9 cellular contexts compared by ENCODE assay signal in the genomic region with DNA sequence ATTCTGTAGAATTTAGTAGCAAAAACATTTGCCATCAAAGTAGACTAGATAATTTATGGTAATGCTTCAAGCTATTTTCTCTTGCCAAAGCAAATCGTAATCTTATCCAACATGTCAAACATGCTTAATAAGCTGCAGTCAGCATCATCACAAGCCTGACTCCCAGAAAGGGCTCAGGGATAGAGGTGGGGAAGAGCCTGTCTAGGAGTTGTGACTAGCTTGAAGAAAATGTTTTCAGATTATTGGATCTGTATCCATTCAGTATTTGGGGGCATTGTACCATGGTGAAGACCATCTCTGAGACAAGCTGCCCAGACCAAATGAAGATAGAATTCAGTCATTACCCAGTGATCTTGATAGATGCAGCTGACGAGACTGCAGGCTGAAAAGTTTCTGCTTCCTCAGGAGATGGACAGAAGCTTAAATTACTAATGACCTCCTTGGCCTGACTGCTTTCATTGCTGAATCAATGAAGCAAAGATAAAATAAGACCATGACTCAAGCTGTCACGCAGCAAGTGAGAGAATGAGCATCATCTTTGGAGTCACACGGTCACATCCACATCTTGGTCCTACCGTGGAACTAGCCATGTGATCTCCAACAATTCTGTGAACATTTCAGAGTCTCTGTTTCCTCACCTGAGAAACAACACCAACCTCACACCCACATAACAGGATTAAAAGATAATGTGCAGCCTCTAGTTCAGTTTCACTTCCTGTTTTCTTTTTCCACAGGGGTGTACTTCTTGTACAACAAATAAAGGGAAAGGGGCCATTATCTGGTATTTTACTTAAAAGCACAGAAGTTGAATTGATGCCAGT. TPM values are rescaled to one million over a fixed set of nuclear protein-coding genes. Genes with fewer than 3 reads are reported as not detected.
DNase-seq lines count a peak whose midpoint lies in the region; ATAC-seq and TF ChIP-seq lines count a peak whose summit lies in the region.
"Had no signal": no experiment of that assay in that cellular context is flagged by ENCODE, and none has a peak within 500 bp of the region (broad histone marks: within the 10 kb centered on the region; RNA-seq: fewer than 3 reads in every experiment).

No MANE protein-coding gene starts in this region.

- no peaks in the 10 kb centered on the region for H3K27me3 Mint-ChIP-seq in activated T-helper 2 cell treated with anti-CD3 and anti-CD28 coated beads, Interferon-gamma antibody, Interleukin-2, Interleukin-4, amounts not matched to agents 10 μg/mL and 5 μg/mL and 100 μg/mL, durations not matched to agents 14 hours and 24 hours and 36 hours (ENCODE audit: low read depth)

- H3K18ac ChIP-seq in mesenchymal stem cell (ENCODE audit: low read depth in 1 of 2, low read length in 2 of 2) (no peak overlapping the region), mesendoderm (ENCODE audit: low read length) (no peak overlapping the region)

- DNase-seq in CD1c-positive myeloid dendritic cell (ENCODE audit: extremely low spot score) (peak; percentile 71), mesenchymal stem cell (no peak), SW 1271 (lab: John Stamatoyannopoulos, UW) (no peak), mesendoderm (no peak), dorsolateral prefrontal cortex (no peak)
- no peak for DNase-seq in activated T-helper 2 cell treated with anti-CD3 and anti-CD28 coated beads, Interferon-gamma antibody, Interleukin-2, Interleukin-4, amounts not matched to agents 10 μg/mL and 5 μg/mL and 100 μg/mL, durations not matched to agents 14 hours and 24 hours and 36 hours (ENCODE audit: low spot score)

- H2BK120ac ChIP-seq in mesenchymal stem cell (ENCODE audit: low read depth, low read length): no peak overlapping the region
- H2BK120ac ChIP-seq in mesendoderm (ENCODE audit: low read depth, low read length): no peak overlapping the region

- H3K79me2 ChIP-seq in mesendoderm (ENCODE audit: control insufficient read depth, insufficient read depth, low read length): no peaks in the 10 kb centered on the region

- ATAC-seq in GM19372 (IDR thresholded peaks at IDR 0.05; ENCODE audit: low read depth, unreplicated experiment): peak; percentile 90
- ATAC-seq in HG03354 (IDR thresholded peaks at IDR 0.05; ENCODE audit: poor library complexity, severe bottlenecking, unreplicated experiment): peak; percentile 93

- H3K27ac ChIP-seq in mesenchymal stem cell (ENCODE audit: low read length, poor library complexity, severe bottlenecking): no peak overlapping the region
- H3K27ac ChIP-seq in mesendoderm (ENCODE audit: low read depth, low read length): no peak overlapping the region
- H3K27ac ChIP-seq in dorsolateral prefrontal cortex: no peak overlapping the region
- H3K27ac ChIP-seq: neutrophil had no signal

- H3K4me3 ChIP-seq in mesenchymal stem cell (ENCODE audit: insufficient read depth in 1 of 2, low read depth in 1 of 2, low read length in 2 of 2) (no peak overlapping the region), mesendoderm (ENCODE audit: low read length) (no peak overlapping the region), dorsolateral prefrontal cortex (no peak overlapping the region)

- 85% methylated on average over 4 of the region's 5 CpGs for WGBS in mesenchymal stem cell
- WGBS in mesendoderm (ENCODE audit: extremely low coverage, insufficient coverage, low lambda C conversion rate): no CpG with 5 or more reads among the region's 5 CpGs

- H3K14ac ChIP-seq in mesenchymal stem cell (ENCODE audit: low read length in 2 of 2): no peak overlapping the region

- no peak overlapping the region for H4K91ac ChIP-seq in mesenchymal stem cell (ENCODE audit: low read length)

- peak overlapping the region; percentile 75 for H3K27ac Mint-ChIP-seq in activated T-helper 2 cell treated with anti-CD3 and anti-CD28 coated beads, Interferon-gamma antibody, Interleukin-2, Interleukin-4, amounts not matched to agents 10 μg/mL and 5 μg/mL and 100 μg/mL, durations not matched to agents 14 hours and 24 hours and 36 hours

- H3K27me3 ChIP-seq in mesenchymal stem cell (ENCODE audit: control insufficient read depth in 1 of 2, insufficient read depth in 1 of 2, low read length in 2 of 2): no peaks in the 10 kb centered on the region
- no peaks in the 10 kb centered on the region for H3K27me3 ChIP-seq in mesendoderm (ENCODE audit: insufficient read depth, low read length, poor library complexity)
- no peaks in the 10 kb centered on the region for H3K27me3 ChIP-seq in dorsolateral prefrontal cortex
- H3K27me3 ChIP-seq: neutrophil had no signal

- H3K36me3 ChIP-seq in mesenchymal stem cell (ENCODE audit: control insufficient read depth in 1 of 2, insufficient read depth in 2 of 2, low read depth in 1 of 2, low read length in 2 of 2) (peaks cover 5 to 65% of the 10 kb centered on the region in 2 experiments), mesendoderm (ENCODE audit: control insufficient read depth, insufficient read depth, low read length) (no peaks in the 10 kb centered on the region)

- no peak overlapping the region for H3K4ac ChIP-seq in mesenchymal stem cell (ENCODE audit: low read depth in 1 of 2, low read length in 2 of 2)
- no peak overlapping the region for H3K4ac ChIP-seq in mesendoderm (ENCODE audit: low read depth, low read length)

- H3K9ac ChIP-seq in mesenchymal stem cell (ENCODE audit: low read length) (no peak overlapping the region), mesendoderm (ENCODE audit: low read length) (no peak overlapping the region)

- no peak overlapping the region for H3K4me2 ChIP-seq in mesenchymal stem cell (ENCODE audit: low read length, poor library complexity, severe bottlenecking)
- H3K4me2 ChIP-seq in mesendoderm (ENCODE audit: low read length): no peak overlapping the region

- H4K8ac ChIP-seq in mesenchymal stem cell (ENCODE audit: low read length): no peak overlapping the region
- no peak overlapping the region for H4K8ac ChIP-seq in mesendoderm (ENCODE audit: low read depth, low read length)

- peak overlapping the region; percentile 19 for H3K4me3 Mint-ChIP-seq in activated T-helper 2 cell treated with anti-CD3 and anti-CD28 coated beads, Interferon-gamma antibody, Interleukin-2, Interleukin-4, amounts not matched to agents 10 μg/mL and 5 μg/mL and 100 μg/mL, durations not matched to agents 14 hours and 24 hours and 36 hours (ENCODE audit: low read depth)

- no peak overlapping the region for H2AFZ ChIP-seq in mesenchymal stem cell (ENCODE audit: low read depth, low read length)

- no peaks in the 10 kb centered on the region for H3K9me3 Mint-ChIP-seq in activated T-helper 2 cell treated with anti-CD3 and anti-CD28 coated beads, Interferon-gamma antibody, Interleukin-2, Interleukin-4, amounts not matched to agents 10 μg/mL and 5 μg/mL and 100 μg/mL, durations not matched to agents 14 hours and 24 hours and 36 hours

- H3K56ac ChIP-seq in mesendoderm (ENCODE audit: low read length): no peak overlapping the region

- intact Hi-C loops in activated T-helper 2 cell treated with anti-CD3 and anti-CD28 coated beads, Interferon-gamma antibody, Interleukin-2, Interleukin-4, amounts not matched to agents 10 μg/mL and 5 μg/mL and 100 μg/mL, durations not matched to agents 14 hours and 24 hours and 36 hours (cut with micrococcal nuclease): loop anchor here (1.0 kb wide), 2 partner anchors 9 to 11 kb away; a partner anchor contains a TSS
- intact Hi-C loops in dorsolateral prefrontal cortex (cut with DNase I): no loop called here

- H3K4me1 ChIP-seq in mesenchymal stem cell (ENCODE audit: control insufficient read depth, insufficient read depth, low read depth, low read length): peaks cover 4% of the 10 kb centered on the region
- peaks cover 8% of the 10 kb centered on the region for H3K4me1 ChIP-seq in mesendoderm (ENCODE audit: control insufficient read depth, low read depth, low read length)

- H2BK5ac ChIP-seq in mesenchymal stem cell (ENCODE audit: low read depth, low read length, poor library complexity, severe bottlenecking): no peak overlapping the region
- no peak overlapping the region for H2BK5ac ChIP-seq in mesendoderm (ENCODE audit: low read length)

- H2AK5ac ChIP-seq in mesenchymal stem cell (ENCODE audit: low read length, severe bottlenecking) (no peak overlapping the region), mesendoderm (ENCODE audit: low read length) (no peak overlapping the region)

- H2BK15ac ChIP-seq in mesenchymal stem cell (ENCODE audit: low read depth, poor library complexity, severe bottlenecking) (no peak overlapping the region), mesendoderm (replicated peaks; ENCODE audit: low read depth) (no peak overlapping the region)

- no peak for TF ChIP-seq CTCF in dorsolateral prefrontal cortex (IDR thresholded peaks at IDR 0.05 in 54 of 56, conservative IDR thresholded peaks at IDR 0.05 in 2 of 56; ENCODE audit: low read depth in 1 of 56, partially characterized antibody in 56 of 56)

- no peak overlapping the region for H4K5ac ChIP-seq in mesendoderm (ENCODE audit: low read length)

- H3K36me3 Mint-ChIP-seq in activated T-helper 2 cell treated with anti-CD3 and anti-CD28 coated beads, Interferon-gamma antibody, Interleukin-2, Interleukin-4, amounts not matched to agents 10 μg/mL and 5 μg/mL and 100 μg/mL, durations not matched to agents 14 hours and 24 hours and 36 hours (ENCODE audit: low read depth): peaks cover 77% of the 10 kb centered on the region

- no peaks in the 10 kb centered on the region for H3K9me3 ChIP-seq in mesenchymal stem cell (ENCODE audit: control insufficient read depth, low read length)
- H3K9me3 ChIP-seq: neutrophil had no signal

- peaks cover 12% of the 10 kb centered on the region for H3K79me1 ChIP-seq in mesenchymal stem cell (replicated peaks; ENCODE audit: low read length, poor library complexity, severe bottlenecking)
- no peaks in the 10 kb centered on the region for H3K79me1 ChIP-seq in mesendoderm (ENCODE audit: low read length)

- no peak overlapping the region for H2BK12ac ChIP-seq in mesenchymal stem cell (ENCODE audit: low read length in 2 of 2)

- H3K23ac ChIP-seq in mesenchymal stem cell (ENCODE audit: low read length in 2 of 2) (no peak overlapping the region), mesendoderm (ENCODE audit: low read length) (no peak overlapping the region)

- peaks cover 59% of the 10 kb centered on the region for H3K4me1 Mint-ChIP-seq in activated T-helper 2 cell treated with anti-CD3 and anti-CD28 coated beads, Interferon-gamma antibody, Interleukin-2, Interleukin-4, amounts not matched to agents 10 μg/mL and 5 μg/mL and 100 μg/mL, durations not matched to agents 14 hours and 24 hours and 36 hours (ENCODE audit: low read depth)

RNA-seq across cellular contexts. Expression of a gene that starts 9.4 kb away (rescaled TPM):
- 46.8 and 49.3 TPM in 2 replicates for total RNA-seq in activated T-helper 2 cell treated with anti-CD3 and anti-CD28 coated beads, Interferon-gamma antibody, Interleukin-2, Interleukin-4, amounts not matched to agents 10 μg/mL and 5 μg/mL and 100 μg/mL, durations not matched to agents 14 hours and 24 hours and 36 hours
- polyA plus RNA-seq in mesenchymal stem cell (2013, experiment 1 of 2): 40.5 TPM
- 41.4 TPM for polyA plus RNA-seq in mesenchymal stem cell (2013, experiment 2 of 2)
- polyA plus RNA-seq in mesendoderm (2013, experiment 1 of 2): 0.03 TPM
- 0.03 TPM for polyA plus RNA-seq in mesendoderm (2013, experiment 2 of 2)
- 10 to 100 TPM in 3 of 120 experiments, 1 to 10 TPM in 115, under 1 TPM in 2; 0.80 to 12.9 (median 4.4) TPM for total RNA-seq in dorsolateral prefrontal cortex

RNA-seq across cellular contexts. Expression of a gene that starts 50.2 kb away (rescaled TPM):
- total RNA-seq in activated T-helper 2 cell treated with anti-CD3 and anti-CD28 coated beads, Interferon-gamma antibody, Interleukin-2, Interleukin-4, amounts not matched to agents 10 μg/mL and 5 μg/mL and 100 μg/mL, durations not matched to agents 14 hours and 24 hours and 36 hours: 37.5 and 37.9 TPM in 2 replicates
- polyA plus RNA-seq in mesenchymal stem cell (2013, experiment 1 of 2): 10.2 TPM
- polyA plus RNA-seq in mesenchymal stem cell (2013, experiment 2 of 2): 10.3 TPM
- polyA plus RNA-seq in mesendoderm (2013, experiment 1 of 2): 0.79 TPM
- 0.71 TPM for polyA plus RNA-seq in mesendoderm (2013, experiment 2 of 2)
- 10 to 100 TPM; 40.3 to 69.3 (median 55.0) TPM for total RNA-seq in dorsolateral prefrontal cortex
